In genomic region chr12:482061-482460, GRCh38 we compare ENCODE assay signal across 24 cellular contexts. TPM values are rescaled to one million over a fixed set of nuclear protein-coding genes. Genes with fewer than 3 reads are reported as not detected.
DNase-seq lines count a peak whose midpoint lies in the region; ATAC-seq and TF ChIP-seq lines count a peak whose summit lies in the region.
"Had no signal": no experiment of that assay in that cellular context is flagged by ENCODE, and none has a peak within 500 bp of the region (broad histone marks: within the 10 kb centered on the region; RNA-seq: fewer than 3 reads in every experiment).

No MANE protein-coding gene starts in this region.

- H3K4me3 ChIP-seq in A673 (ENCODE audit: low read depth, low read length, poor library complexity, severe bottlenecking) (no peak overlapping the region), Loucy (ENCODE audit: low read length, poor library complexity, severe bottlenecking) (no peak overlapping the region), cardiac muscle cell (no peak overlapping the region), psoas muscle (peak overlapping the region; percentile 8), Peyer's patch (no peak overlapping the region)
- H3K4me3 ChIP-seq: body of pancreas, prostate gland, suprapubic skin, uterus had no signal

- no peak for TF ChIP-seq POLR2A in Peyer's patch (IDR thresholded peaks at IDR 0.05)

- peak overlapping the region; percentile 21 for H3K4me2 ChIP-seq in Loucy (ENCODE audit: low read depth, low read length, poor library complexity, severe bottlenecking)

- no peaks in the 10 kb centered on the region for H4K20me1 ChIP-seq in Loucy (ENCODE audit: insufficient read depth, low read length, poor library complexity, severe bottlenecking)

- no peaks in the 10 kb centered on the region for H3K79me2 ChIP-seq in Loucy (ENCODE audit: insufficient read depth, low read length)

- no peaks in the 10 kb centered on the region for H3K27me3 ChIP-seq in A673 (replicated peaks; ENCODE audit: insufficient read depth, low read depth, low read length, poor library complexity)
- no peaks in the 10 kb centered on the region for H3K27me3 ChIP-seq in Loucy (ENCODE audit: insufficient read depth, low read length, poor library complexity, severe bottlenecking)
- no peaks in the 10 kb centered on the region for H3K27me3 ChIP-seq in cardiac muscle cell
- H3K27me3 ChIP-seq in psoas muscle (ENCODE audit: insufficient read depth in 3 of 3, low read length in 2 of 3) = no peaks in the 10 kb centered on the region
- no peaks in the 10 kb centered on the region for H3K27me3 ChIP-seq in Peyer's patch
- H3K27me3 ChIP-seq: body of pancreas, suprapubic skin, uterus had no signal

- H3F3A ChIP-seq in Loucy (ENCODE audit: low read depth) = no peaks in the 10 kb centered on the region

- ATAC-seq in psoas muscle = peak in 1 of 4 donors; percentile 31
- ATAC-seq: activated CD4-positive, alpha-beta T cell treated with anti-CD3 and anti-CD28 coated beads for 36 hours; activated CD8-positive, alpha-beta T cell treated with anti-CD3 and anti-CD28 coated beads, Interleukin-2, amount 10 ng/mL, durations not matched to agents 7 days and 5 days; body of pancreas; stimulated activated memory B cell treated with anti-CD40 and anti-IgM and Interleukin-4, amounts not matched to agents 10 μg/mL and 1 μg/mL and 100 μg/mL, for 72 hours had no signal

- peak; percentile 17 for DNase-seq in A673 (ENCODE audit: low spot score)
- no peak for DNase-seq in cardiac muscle cell (ENCODE audit: low read depth in 1 of 2, low spot score in 1 of 2)
- DNase-seq in psoas muscle = no peak
- DNase-seq in NCI-H526 (lab: John Stamatoyannopoulos, UW) = no peak
- no peak for DNase-seq in Peyer's patch
- DNase-seq in NCI-H2196 treated with DMSO at 0.1 percent for 48 hours (lab: John Stamatoyannopoulos, UW; ENCODE audit: unreplicated experiment) = no peak
- no peak for DNase-seq in NCI-H1105 (lab: John Stamatoyannopoulos, UW)
- DNase-seq: activated CD4-positive, alpha-beta T cell treated with anti-CD3 and anti-CD28 coated beads for 36 hours; activated CD8-positive, alpha-beta T cell treated with anti-CD3 and anti-CD28 coated beads, Interleukin-2, amount 10 ng/mL, durations not matched to agents 7 days and 5 days; activated naive CD4-positive, alpha-beta T cell treated with anti-CD3 and anti-CD28 coated beads for 36 hours; CD8-positive, alpha-beta memory T cell; naive B cell; NCI-H1048; NCI-H526 treated with DMSO at 0.1 percent for 48 hours; SW 1271; T1000 had no signal

- CTCF ChIA-PET in A673 (lab: Charles Lee) = no interaction called here

- WGBS in psoas muscle, 3 donors = 25 to 29% (median 29%) methylated on average over 3 of the region's 3 CpGs

- H3K9me2 ChIP-seq in Loucy (replicated peaks; ENCODE audit: low read depth, low read length) = no peaks in the 10 kb centered on the region

- BruUV-seq in A673 (replicated peaks; lab: Mats Ljungman, UMichigan) = no TSS peak

- H3K4me1 ChIP-seq in A673 (ENCODE audit: insufficient read depth, low read length, poor library complexity, severe bottlenecking) = peaks cover 16% of the 10 kb centered on the region
- peaks cover 19% of the 10 kb centered on the region for H3K4me1 ChIP-seq in Loucy (ENCODE audit: insufficient read depth, low read length, poor library complexity, severe bottlenecking)
- peaks cover 21% of the 10 kb centered on the region for H3K4me1 ChIP-seq in cardiac muscle cell (ENCODE audit: low read depth)
- H3K4me1 ChIP-seq in psoas muscle = peaks cover 18% of the 10 kb centered on the region
- no peaks in the 10 kb centered on the region for H3K4me1 ChIP-seq in Peyer's patch
- H3K4me1 ChIP-seq: body of pancreas, prostate gland had no signal

- no peak for TF ChIP-seq CTCF in A673 (conservative IDR thresholded peaks at IDR 0.05; ENCODE audit: low read depth, low read length)
- TF ChIP-seq CTCF in Loucy (conservative IDR thresholded peaks at IDR 0.05; ENCODE audit: low read length) = no peak
- TF ChIP-seq CTCF in cardiac muscle cell (IDR thresholded peaks at IDR 0.05; ENCODE audit: low read depth, low read length) = no peak
- no peak for TF ChIP-seq CTCF in psoas muscle (IDR thresholded peaks at IDR 0.05)
- no peak for TF ChIP-seq CTCF in Peyer's patch (IDR thresholded peaks at IDR 0.05)

- H3K27ac ChIP-seq in A673 (ENCODE audit: low read depth, low read length, poor library complexity, severe bottlenecking) (no peak overlapping the region), cardiac muscle cell (peak overlapping the region; percentile 91), psoas muscle (peak overlapping the region; percentile 77), Peyer's patch (no peak overlapping the region)
- H3K27ac ChIP-seq: body of pancreas, prostate gland, suprapubic skin, VCaP had no signal

- intact Hi-C loops in A673 (cut with micrococcal nuclease; ENCODE audit: unreplicated experiment) = no loop called here
- intact Hi-C loops in psoas muscle (cut with DNase I) = no loop called here

- H3K36me3 ChIP-seq in A673 (ENCODE audit: insufficient read depth, low read length, poor library complexity, severe bottlenecking) (no peaks in the 10 kb centered on the region), Loucy (ENCODE audit: insufficient read depth, low read length) (no peaks in the 10 kb centered on the region), cardiac muscle cell (no peaks in the 10 kb centered on the region), psoas muscle (ENCODE audit: insufficient read depth in 1 of 2, low read depth in 1 of 2) (no peaks in the 10 kb centered on the region), Peyer's patch (no peaks in the 10 kb centered on the region)
- H3K36me3 ChIP-seq: prostate gland, suprapubic skin, uterus had no signal

- no peak overlapping the region for H3K9ac ChIP-seq in Loucy (ENCODE audit: low read depth, low read length, poor library complexity, severe bottlenecking)

- no peak overlapping the region for H2AFZ ChIP-seq in Loucy (ENCODE audit: low read length)

- POLR2A ChIA-PET in A673 (lab: Charles Lee; ENCODE audit: low non-redundant PET) = no interaction called here

- H3K9me3 ChIP-seq in A673 (ENCODE audit: low read depth, low read length, poor library complexity, severe bottlenecking) (no peaks in the 10 kb centered on the region), Loucy (ENCODE audit: insufficient read depth, low read depth, low read length) (no peaks in the 10 kb centered on the region), cardiac muscle cell (ENCODE audit: low read depth) (no peaks in the 10 kb centered on the region), psoas muscle (no peaks in the 10 kb centered on the region), Peyer's patch (no peaks in the 10 kb centered on the region)
- H3K9me3 ChIP-seq: body of pancreas, prostate gland, suprapubic skin, uterus had no signal

RNA-seq across cellular contexts. Expression of gene B4GALNT3, which starts 22.3 kb away (rescaled TPM):
- total RNA-seq in A673 (2021) (19.4 and 20.2 TPM in 2 replicates), cardiac muscle cell (38.6 and 39.2 TPM in 2 replicates), psoas muscle (1 to 10 TPM in 3 of 4 donors, under 1 TPM in 1; 0.53 to 4.0 (median 1.3) TPM), Peyer's patch (10 to 100 TPM in 3 of 4 donors, 1 to 10 TPM in 1; 9.1 to 30.3 (median 12.5) TPM)
- polyA plus RNA-seq in cardiac muscle cell (23.7 and 26.4 TPM in 2 replicates), psoas muscle (under 1 TPM; 0.21 to 0.57 (median 0.53) TPM)
- total RNA-seq: fibroblast of lung had no signal
- polyA plus RNA-seq: fibroblast of lung had no signal

Comparison
In these comparisons a context has a peak if more than half of its experiments do, and no peak if none do; other contexts are left out.
1. H3K27ac ChIP-seq: peak in cardiac muscle cell (single experiment) and psoas muscle (single experiment); none in A673 (single experiment) and Peyer's patch (0 of 4).